ENCODE assay signal across 8 cellular contexts in genomic region chr4:25235401-25235800, GRCh38. TPM values are rescaled to one million over a fixed set of nuclear protein-coding genes. Genes with fewer than 3 reads are reported as not detected.
DNase-seq lines count a peak whose midpoint lies in the region; ATAC-seq and TF ChIP-seq lines count a peak whose summit lies in the region.

No MANE protein-coding gene starts in this region.

- peaks cover 13 to 23% of the 10 kb centered on the region in 2 donors for H3K36me3 Mint-ChIP-seq in stimulated activated naive B cell treated with anti-CD40 and anti-IgM and Interleukin-4, amounts not matched to agents 10 μg/mL and 1 μg/mL and 100 μg/mL, for 72 hours

- peaks cover 4 to 8% of the 10 kb centered on the region in 2 donors for H3K9me3 Mint-ChIP-seq in stimulated activated naive B cell treated with anti-CD40 and anti-IgM and Interleukin-4, amounts not matched to agents 10 μg/mL and 1 μg/mL and 100 μg/mL, for 72 hours

- peak overlapping the region; percentile 87 for H3K4me3 ChIP-seq in SJSA1
- peak overlapping the region; percentile 68 to 84 for H3K4me3 ChIP-seq in foreskin fibroblast (ENCODE audit: low read depth in 1 of 2, low read length in 2 of 2)

- H3K27me3 ChIP-seq in SJSA1 (replicated peaks): no peaks in the 10 kb centered on the region

- peak; percentile 24 to 28 for DNase-seq in NCI-H526 (lab: John Stamatoyannopoulos, UW)
- no peak for DNase-seq in NCI-H526 treated with DMSO at 0.1 percent for 48 hours (lab: John Stamatoyannopoulos, UW)
- no peak for DNase-seq in SJSA1 (ENCODE audit: low read depth in 1 of 2, low spot score in 2 of 2)
- no peak for DNase-seq in foreskin fibroblast
- DNase-seq in stimulated activated naive B cell treated with anti-CD40 and anti-IgM and Interleukin-4, amounts not matched to agents 10 μg/mL and 1 μg/mL and 100 μg/mL, for 72 hours: no peak
- no peak for DNase-seq in iPS-NIHi7 (ENCODE audit: extremely low spot score)

- 0 out of 2 replicates have a peak, but pooled peaks cover 2% of the 10 kb centered on the region for H3K4me1 ChIP-seq in SJSA1 (replicated peaks)

- peak overlapping the region; percentile 91 to 92 for H3K4me3 Mint-ChIP-seq in stimulated activated naive B cell treated with anti-CD40 and anti-IgM and Interleukin-4, amounts not matched to agents 10 μg/mL and 1 μg/mL and 100 μg/mL, for 72 hours

- H3K27ac ChIP-seq in SJSA1: peak overlapping the region; percentile 61

- H3K36me3 ChIP-seq in SJSA1: no peaks in the 10 kb centered on the region

- H3K9me3 ChIP-seq in SJSA1 (replicated peaks): no peaks in the 10 kb centered on the region

- H3K27ac Mint-ChIP-seq in stimulated activated naive B cell treated with anti-CD40 and anti-IgM and Interleukin-4, amounts not matched to agents 10 μg/mL and 1 μg/mL and 100 μg/mL, for 72 hours: peak overlapping the region; percentile 98

- H3K4me1 Mint-ChIP-seq in stimulated activated naive B cell treated with anti-CD40 and anti-IgM and Interleukin-4, amounts not matched to agents 10 μg/mL and 1 μg/mL and 100 μg/mL, for 72 hours: peaks cover 22 to 45% of the 10 kb centered on the region in 2 donors

- ATAC-seq in stimulated activated naive B cell treated with anti-CD40 and anti-IgM and Interleukin-4, amounts not matched to agents 10 μg/mL and 1 μg/mL and 100 μg/mL, for 72 hours (replicated peaks): no peak
- ATAC-seq in GM21825 (IDR thresholded peaks at IDR 0.05; ENCODE audit: unreplicated experiment): no peak
- no peak for ATAC-seq in GM21786 (IDR thresholded peaks at IDR 0.05; ENCODE audit: unreplicated experiment)

- H3K27me3 Mint-ChIP-seq in stimulated activated naive B cell treated with anti-CD40 and anti-IgM and Interleukin-4, amounts not matched to agents 10 μg/mL and 1 μg/mL and 100 μg/mL, for 72 hours: no peaks in the 10 kb centered on the region

- TF ChIP-seq CTCF in foreskin fibroblast (IDR thresholded peaks at IDR 0.05; ENCODE audit: low read depth, low read length): no peak

RNA-seq across cellular contexts. Expression of gene PI4K2B, which starts 1.6 kb away (rescaled TPM):
- total RNA-seq in SJSA1 (2014; rRNA removed; shearing (Covaris generic)): 21.8 and 22.9 TPM in 2 replicates

Comparison
In these comparisons a context has a peak if more than half of its experiments do, and no peak if none do; other contexts are left out.
1. DNase-seq: peak in NCI-H526 (2 of 2); none in NCI-H526 treated with DMSO at 0.1 percent for 48 hours (single experiment), SJSA1 (0 of 2), foreskin fibroblast (0 of 2), stimulated activated naive B cell treated with anti-CD40 and anti-IgM and Interleukin-4, amounts not matched to agents 10 μg/mL and 1 μg/mL and 100 μg/mL, for 72 hours (single experiment) and iPS-NIHi7 (single experiment).